In genomic region chr2:166057363-166058169, GRCh38 we compare ENCODE assay signal across 8 cellular contexts.
DNase-seq lines count a peak whose midpoint lies in the region; ATAC-seq and TF ChIP-seq lines count a peak whose summit lies in the region.

No MANE protein-coding gene starts in this region.

- DNase-seq in left ventricle myocardium inferior (no peak), right cardiac atrium (no peak), fibroblast of the aortic adventitia (ENCODE audit: low read depth) (peak; percentile 62), upper lobe of right lung (no peak)
- no peak for DNase-seq in stimulated activated CD8-positive, alpha-beta memory T cell treated with anti-CD3 and anti-CD28 coated beads, Interleukin-4, amount 100 ng/mL, for 48 hours

- no peak overlapping the region for H2AFZ ChIP-seq in OCI-LY1 (ENCODE audit: low read length)

- H3K36me3 ChIP-seq in left ventricle myocardium inferior (no peaks in the 10 kb centered on the region), OCI-LY1 (ENCODE audit: insufficient read depth, low read length) (no peaks in the 10 kb centered on the region), upper lobe of right lung (no peaks in the 10 kb centered on the region)

- H3K4me1 ChIP-seq in left ventricle myocardium inferior (no peaks in the 10 kb centered on the region), right cardiac atrium (ENCODE audit: control insufficient read depth, insufficient read depth, low read length) (no peaks in the 10 kb centered on the region), OCI-LY1 (ENCODE audit: insufficient read depth, low read length, severe bottlenecking) (no peaks in the 10 kb centered on the region), upper lobe of right lung (no peaks in the 10 kb centered on the region)

- no peak for ATAC-seq in right cardiac atrium
- ATAC-seq in upper lobe of right lung, result peak; percentile 24
- ATAC-seq in HG02870 (IDR thresholded peaks at IDR 0.05; ENCODE audit: unreplicated experiment), result no peak
- no peak for ATAC-seq in HG03097 (IDR thresholded peaks at IDR 0.05; ENCODE audit: low FRiP score, unreplicated experiment)

- no peak overlapping the region for H3K4me2 ChIP-seq in OCI-LY1 (ENCODE audit: low read length)

- no peaks in the 10 kb centered on the region for H3K9me2 ChIP-seq in OCI-LY1 (ENCODE audit: low read depth, low read length)

- intact Hi-C loops in left ventricle myocardium inferior (cut with micrococcal nuclease) (no loop called here), right cardiac atrium (cut with DNase I) (loop anchor here in 3 of 4 donors (5.0 to 10.0 kb wide), 2 partner anchors 67 to 70 kb away; partner anchors contain the start of gene SCN1A (in 3 of the 3)), upper lobe of right lung (cut with DNase I) (no loop called here)

- peak; percentile 59 for TF ChIP-seq CTCF in left ventricle myocardium inferior (IDR thresholded peaks at IDR 0.05; ENCODE audit: borderline replicate concordance)
- peak; percentile 55 for TF ChIP-seq CTCF in OCI-LY1 (IDR thresholded peaks at IDR 0.05; ENCODE audit: low read length)
- peak; percentile 54 for TF ChIP-seq CTCF in fibroblast of the aortic adventitia (IDR thresholded peaks at IDR 0.05; ENCODE audit: insufficient read depth, low read length)
- TF ChIP-seq CTCF in upper lobe of right lung (IDR thresholded peaks at IDR 0.05), result peak; percentile 54

- no peaks in the 10 kb centered on the region for H3K27me3 ChIP-seq in left ventricle myocardium inferior (ENCODE audit: low read depth)
- H3K27me3 ChIP-seq in right cardiac atrium (ENCODE audit: control insufficient read depth, insufficient read depth), result no peaks in the 10 kb centered on the region
- no peaks in the 10 kb centered on the region for H3K27me3 ChIP-seq in OCI-LY1 (ENCODE audit: insufficient read depth, low read length)
- no peaks in the 10 kb centered on the region for H3K27me3 ChIP-seq in upper lobe of right lung

- no peaks in the 10 kb centered on the region for H3K79me2 ChIP-seq in OCI-LY1 (ENCODE audit: insufficient read depth, low read length)

- H4K20me1 ChIP-seq in OCI-LY1 (ENCODE audit: insufficient read depth, low read length), result no peaks in the 10 kb centered on the region

- WGBS in right cardiac atrium, result 11% methylated on average over 4 of the region's 4 CpGs

- H3F3A ChIP-seq in OCI-LY1 (ENCODE audit: insufficient read depth, low read length), result no peaks in the 10 kb centered on the region

- H3K9me3 ChIP-seq in left ventricle myocardium inferior (replicated peaks) (no peaks in the 10 kb centered on the region), right cardiac atrium (ENCODE audit: control insufficient read depth, low read length) (no peaks in the 10 kb centered on the region), OCI-LY1 (ENCODE audit: low read length) (no peaks in the 10 kb centered on the region), upper lobe of right lung (no peaks in the 10 kb centered on the region)

- H3K9ac ChIP-seq in OCI-LY1 (ENCODE audit: low read length), result no peak overlapping the region

- H3K27ac ChIP-seq in left ventricle myocardium inferior (replicated peaks) (no peak overlapping the region), right cardiac atrium (ENCODE audit: low read length) (no peak overlapping the region), OCI-LY1 (ENCODE audit: low read depth, low read length, poor library complexity, severe bottlenecking) (no peak overlapping the region), upper lobe of right lung (no peak overlapping the region)

- H3K4me3 ChIP-seq in left ventricle myocardium inferior, result no peak overlapping the region
- no peak overlapping the region for H3K4me3 ChIP-seq in right cardiac atrium (ENCODE audit: low read length)
- no peak overlapping the region for H3K4me3 ChIP-seq in OCI-LY1 (ENCODE audit: low read depth, low read length, poor library complexity, severe bottlenecking)
- H3K4me3 ChIP-seq in fibroblast of the aortic adventitia (ENCODE audit: low read depth, low read length), result no peak overlapping the region
- H3K4me3 ChIP-seq in upper lobe of right lung, result no peak overlapping the region

Comparison
In these comparisons a context has a peak if more than half of its experiments do, and no peak if none do; other contexts are left out.
1. intact Hi-C loops: an anchor here in right cardiac atrium (5.0 to 10.0 kb wide); none called in left ventricle myocardium inferior and upper lobe of right lung.